Comparison of ENCODE assay signal across 1 cellular context in the genomic region with DNA sequence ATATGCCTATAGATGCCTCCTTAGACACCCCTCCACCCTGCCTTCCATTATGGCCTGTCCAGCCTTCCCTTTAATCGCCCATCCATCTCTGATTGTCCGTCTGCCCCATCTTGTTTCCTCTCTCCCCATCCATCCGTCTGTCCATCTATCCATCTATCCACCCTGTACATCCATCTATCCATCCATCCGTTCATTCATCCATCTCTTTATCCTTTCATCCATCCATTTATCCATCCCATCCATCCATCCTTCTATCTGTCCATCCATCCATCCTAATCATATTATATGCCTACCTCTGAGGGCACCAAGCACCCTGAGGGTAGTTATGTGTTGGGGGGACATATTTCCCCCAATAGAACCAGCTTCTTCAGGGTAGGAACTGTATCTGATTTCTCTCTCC.
TF ChIP-seq lines count a peak whose summit lies in the region.

No MANE protein-coding gene starts in this region.

TF ChIP-seq in HEK293, 187 proteins besides CTCF, POLR2A, EP300 and RAD21:
- TF ChIP-seq, protein P1, sequence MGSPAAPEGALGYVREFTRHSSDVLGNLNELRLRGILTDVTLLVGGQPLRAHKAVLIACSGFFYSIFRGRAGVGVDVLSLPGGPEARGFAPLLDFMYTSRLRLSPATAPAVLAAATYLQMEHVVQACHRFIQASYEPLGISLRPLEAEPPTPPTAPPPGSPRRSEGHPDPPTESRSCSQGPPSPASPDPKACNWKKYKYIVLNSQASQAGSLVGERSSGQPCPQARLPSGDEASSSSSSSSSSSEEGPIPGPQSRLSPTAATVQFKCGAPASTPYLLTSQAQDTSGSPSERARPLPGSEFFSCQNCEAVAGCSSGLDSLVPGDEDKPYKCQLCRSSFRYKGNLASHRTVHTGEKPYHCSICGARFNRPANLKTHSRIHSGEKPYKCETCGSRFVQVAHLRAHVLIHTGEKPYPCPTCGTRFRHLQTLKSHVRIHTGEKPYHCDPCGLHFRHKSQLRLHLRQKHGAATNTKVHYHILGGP (tag by site-specific recombination; IDR thresholded peaks at IDR 0.05) = no peak
- no peak for TF ChIP-seq TRIM28 (IDR thresholded peaks at IDR 0.05; ENCODE audit: borderline replicate concordance, low read length)
- TF ChIP-seq WT1 (tag by site-specific recombination; IDR thresholded peaks at IDR 0.05) = no peak
- TF ChIP-seq ZNF677 (tag by site-specific recombination; IDR thresholded peaks at IDR 0.05) = no peak
- TF ChIP-seq ZNF138 (tag by site-specific recombination; IDR thresholded peaks at IDR 0.05; ENCODE audit: borderline replicate concordance) = no peak
- peak; percentile 93 for TF ChIP-seq ZNF366 (tag by site-specific recombination; conservative IDR thresholded peaks at IDR 0.05)
- TF ChIP-seq, protein P2, sequence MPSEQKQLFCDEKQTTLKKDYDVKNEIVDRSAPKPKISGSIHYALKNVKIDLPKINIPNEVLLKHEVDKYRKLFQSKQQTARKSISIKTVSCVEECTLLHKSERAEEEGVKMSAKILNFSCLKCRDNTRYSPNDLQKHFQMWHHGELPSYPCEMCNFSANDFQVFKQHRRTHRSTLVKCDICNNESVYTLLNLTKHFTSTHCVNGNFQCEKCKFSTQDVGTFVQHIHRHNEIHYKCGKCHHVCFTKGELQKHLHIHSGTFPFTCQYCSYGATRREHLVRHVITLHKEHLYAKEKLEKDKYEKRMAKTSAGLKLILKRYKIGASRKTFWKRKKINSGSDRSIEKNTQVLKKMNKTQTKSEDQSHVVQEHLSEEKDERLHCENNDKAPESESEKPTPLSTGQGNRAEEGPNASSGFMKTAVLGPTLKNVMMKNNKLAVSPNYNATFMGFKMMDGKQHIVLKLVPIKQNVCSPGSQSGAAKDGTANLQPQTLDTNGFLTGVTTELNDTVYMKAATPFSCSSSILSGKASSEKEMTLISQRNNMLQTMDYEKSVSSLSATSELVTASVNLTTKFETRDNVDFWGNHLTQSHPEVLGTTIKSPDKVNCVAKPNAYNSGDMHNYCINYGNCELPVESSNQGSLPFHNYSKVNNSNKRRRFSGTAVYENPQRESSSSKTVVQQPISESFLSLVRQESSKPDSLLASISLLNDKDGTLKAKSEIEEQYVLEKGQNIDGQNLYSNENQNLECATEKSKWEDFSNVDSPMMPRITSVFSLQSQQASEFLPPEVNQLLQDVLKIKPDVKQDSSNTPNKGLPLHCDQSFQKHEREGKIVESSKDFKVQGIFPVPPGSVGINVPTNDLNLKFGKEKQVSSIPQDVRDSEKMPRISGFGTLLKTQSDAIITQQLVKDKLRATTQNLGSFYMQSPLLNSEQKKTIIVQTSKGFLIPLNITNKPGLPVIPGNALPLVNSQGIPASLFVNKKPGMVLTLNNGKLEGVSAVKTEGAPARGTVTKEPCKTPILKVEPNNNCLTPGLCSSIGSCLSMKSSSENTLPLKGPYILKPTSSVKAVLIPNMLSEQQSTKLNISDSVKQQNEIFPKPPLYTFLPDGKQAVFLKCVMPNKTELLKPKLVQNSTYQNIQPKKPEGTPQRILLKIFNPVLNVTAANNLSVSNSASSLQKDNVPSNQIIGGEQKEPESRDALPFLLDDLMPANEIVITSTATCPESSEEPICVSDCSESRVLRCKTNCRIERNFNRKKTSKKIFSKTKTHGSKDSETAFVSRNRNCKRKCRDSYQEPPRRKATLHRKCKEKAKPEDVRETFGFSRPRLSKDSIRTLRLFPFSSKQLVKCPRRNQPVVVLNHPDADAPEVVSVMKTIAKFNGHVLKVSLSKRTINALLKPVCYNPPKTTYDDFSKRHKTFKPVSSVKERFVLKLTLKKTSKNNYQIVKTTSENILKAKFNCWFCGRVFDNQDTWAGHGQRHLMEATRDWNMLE (tag by site-specific recombination; conservative IDR thresholded peaks at IDR 0.05; ENCODE audit: low read depth) = no peak
- peak; percentile 89 for TF ChIP-seq ZBTB17 (tag by site-specific recombination; IDR thresholded peaks at IDR 0.05)
- no peak for TF ChIP-seq ZNF544 (tag by site-specific recombination; IDR thresholded peaks at IDR 0.05)
- no peak for TF ChIP-seq ZNF24 (tag by site-specific recombination; IDR thresholded peaks at IDR 0.05)
- TF ChIP-seq, protein P3, sequence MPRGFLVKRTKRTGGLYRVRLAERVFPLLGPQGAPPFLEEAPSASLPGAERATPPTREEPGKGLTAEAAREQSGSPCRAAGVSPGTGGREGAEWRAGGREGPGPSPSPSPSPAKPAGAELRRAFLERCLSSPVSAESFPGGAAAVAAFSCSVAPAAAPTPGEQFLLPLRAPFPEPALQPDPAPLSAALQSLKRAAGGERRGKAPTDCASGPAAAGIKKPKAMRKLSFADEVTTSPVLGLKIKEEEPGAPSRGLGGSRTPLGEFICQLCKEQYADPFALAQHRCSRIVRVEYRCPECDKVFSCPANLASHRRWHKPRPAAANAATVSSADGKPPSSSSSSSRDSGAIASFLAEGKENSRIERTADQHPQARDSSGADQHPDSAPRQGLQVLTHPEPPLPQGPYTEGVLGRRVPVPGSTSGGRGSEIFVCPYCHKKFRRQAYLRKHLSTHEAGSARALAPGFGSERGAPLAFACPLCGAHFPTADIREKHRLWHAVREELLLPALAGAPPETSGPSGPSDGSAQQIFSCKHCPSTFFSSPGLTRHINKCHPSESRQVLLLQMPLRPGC (tag by site-specific recombination; IDR thresholded peaks at IDR 0.05) = no peak
